In genomic region chr12:59999291-59999690, GRCh38 we compare ENCODE assay signal across 16 cellular contexts.
A peak's percentile ranks its signal among the peaks of the same experiment; 100 is the strongest.
DNase-seq lines count a peak whose midpoint lies in the region; ATAC-seq and TF ChIP-seq lines count a peak whose summit lies in the region.
"Had no signal": no experiment of that assay in that cellular context is flagged by ENCODE, and none has a peak within 500 bp of the region (broad histone marks: within the 10 kb centered on the region; RNA-seq: fewer than 3 reads in every experiment).

No MANE protein-coding gene starts in this region.

- TF ChIP-seq CTCF in WTC11 (IDR thresholded peaks at IDR 0.05) (no peak), foreskin fibroblast (IDR thresholded peaks at IDR 0.05; ENCODE audit: low read depth, low read length) (no peak)

- peaks cover 7% of the 10 kb centered on the region for H3K36me3 Mint-ChIP-seq in WTC11
- H3K36me3 Mint-ChIP-seq: CD8-positive, alpha-beta T cell had no signal

- no peaks in the 10 kb centered on the region; the same call in 1 of the 2 replicates for H3K27me3 Mint-ChIP-seq in WTC11 (ENCODE audit: low read depth)
- H3K27me3 Mint-ChIP-seq: B cell; CD4-positive, alpha-beta T cell had no signal

- peak overlapping the region; percentile 41; the same call in 1 of the 2 replicates for H3K27ac Mint-ChIP-seq in WTC11
- H3K27ac Mint-ChIP-seq: B cell; CD4-positive, alpha-beta T cell; CD8-positive, alpha-beta T cell had no signal

- no peak for DNase-seq in WTC11 (ENCODE audit: low spot score)
- DNase-seq in islet precursor cell = peak; percentile 76
- DNase-seq in NCI-H2081 (lab: John Stamatoyannopoulos, UW) = no peak
- DNase-seq in foreskin fibroblast = no peak
- DNase-seq: 8988T; AML-193; Caco-2; Calu3; CD4-positive, alpha-beta T cell; CD8-positive, alpha-beta T cell; DMS79 treated with DMSO at 0.1 percent for 48 hours; GF-D8 had no signal

- peaks cover 21% of the 10 kb centered on the region for H3K4me1 Mint-ChIP-seq in WTC11
- H3K4me1 Mint-ChIP-seq: B cell had no signal

- POLR2A ChIA-PET in WTC11 (lab: Charles Lee) = no interaction called here

- peaks cover 30% of the 10 kb centered on the region for H3K9me3 Mint-ChIP-seq in WTC11
- H3K9me3 Mint-ChIP-seq: CD4-positive, alpha-beta T cell had no signal

- CTCF ChIA-PET in WTC11 (lab: Charles Lee) = interaction anchor here (0.7 kb wide), 1 partner anchor 10 kb away, joined by 3 read pairs; no protein-coding TSS in a partner anchor

- H3K4me3 ChIP-seq in foreskin fibroblast (ENCODE audit: low read depth in 1 of 2, low read length in 2 of 2) = no peak overlapping the region
- H3K4me3 ChIP-seq: BLaER1 treated with 17β-estradiol and CSF1 and Interleukin-3, amounts not matched to agents 10 nM and 100 nM had no signal

- peak; percentile 64 for ATAC-seq in GM18868 (IDR thresholded peaks at IDR 0.05; ENCODE audit: unreplicated experiment)
- ATAC-seq in WTC11 = no peak
- no peak for ATAC-seq in HG02885 (IDR thresholded peaks at IDR 0.05; ENCODE audit: poor library complexity, unreplicated experiment)
- ATAC-seq: CD8-positive, alpha-beta T cell had no signal

- no peak overlapping the region for H3K4me3 Mint-ChIP-seq in WTC11
- H3K4me3 Mint-ChIP-seq: B cell; CD4-positive, alpha-beta T cell; CD8-positive, alpha-beta T cell had no signal

TF ChIP-seq in WTC11, 78 proteins besides CTCF, POLR2A, EP300 and RAD21:
- TF ChIP-seq CREB1 (CRISPR knock-in tag; IDR thresholded peaks at IDR 0.05) (no peak), SMAD3 (CRISPR knock-in tag; IDR thresholded peaks at IDR 0.05; ENCODE audit: borderline replicate concordance) (no peak)
